In the genomic region with DNA sequence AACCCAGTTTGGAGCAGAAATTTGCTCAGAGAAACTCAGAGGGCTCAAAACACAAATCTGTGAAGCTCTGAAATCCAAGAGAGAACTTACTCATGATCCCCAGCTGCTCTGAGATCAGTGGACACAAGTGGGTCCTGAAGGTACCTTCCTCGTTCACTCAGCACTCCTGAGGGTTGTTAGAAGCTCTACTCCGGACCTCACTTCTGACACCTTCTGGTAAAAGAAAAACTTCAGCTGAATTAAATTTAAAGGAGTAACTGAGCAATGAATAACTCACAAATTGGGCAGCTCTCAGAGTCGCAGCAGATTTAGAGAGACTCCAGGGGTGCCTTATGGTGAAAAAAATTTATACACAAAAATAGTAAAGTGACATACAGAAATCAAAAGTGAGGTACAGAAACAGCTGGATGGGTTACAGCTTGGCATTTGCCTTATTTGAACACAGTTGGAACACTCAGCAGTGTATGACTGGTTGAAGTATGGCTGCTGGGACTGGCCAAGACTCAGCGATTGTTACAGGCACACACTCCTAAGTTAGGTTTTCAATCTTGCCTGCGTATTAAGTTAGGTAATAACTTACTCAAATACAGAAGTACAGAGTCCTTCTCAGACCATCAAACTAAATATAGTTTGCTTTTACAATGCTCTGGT, we compare ENCODE assay signal across 10 cellular contexts. TPM values are rescaled to one million over a fixed set of nuclear protein-coding genes. Genes with fewer than 3 reads are reported as not detected.
DNase-seq lines count a peak whose midpoint lies in the region; ATAC-seq, FAIRE-seq and TF ChIP-seq lines count a peak whose summit lies in the region.
"Had no signal": no experiment of that assay in that cellular context is flagged by ENCODE, and none has a peak within 500 bp of the region (broad histone marks: within the 10 kb centered on the region; RNA-seq: fewer than 3 reads in every experiment).

No MANE protein-coding gene starts in this region.

- CTCF ChIA-PET in Calu3 (lab: Charles Lee), result interaction anchor here (1.1 to 1.4 kb wide), 2 partner anchors 57 to 77 kb away, joined by 4 to 11 read pairs; no protein-coding TSS in a partner anchor
- CTCF ChIA-PET in T-cell (lab: Charles Lee), result interaction anchor here (0.7 kb wide), 2 partner anchors 63 to 505 kb away, joined by 3 to 4 read pairs; no protein-coding TSS in a partner anchor

- no peak for TF ChIP-seq CTCF in Calu3 (IDR thresholded peaks at IDR 0.05; ENCODE audit: unreplicated experiment)

- H3K36me3 Mint-ChIP-seq in Calu3 (ENCODE audit: insufficient read depth, unreplicated experiment) (no peaks in the 10 kb centered on the region), T-cell (no peaks in the 10 kb centered on the region)

- H3K27ac Mint-ChIP-seq in Calu3 (ENCODE audit: unreplicated experiment) (no peak overlapping the region), T-cell (peak overlapping the region in 1 of 2 donors; percentile 39)

- intact Hi-C loops in Calu3 (cut with micrococcal nuclease; ENCODE audit: unreplicated experiment), result loop anchor here (1.0 to 10.0 kb wide), 2 partner anchors 77 to 161 kb away; no protein-coding TSS in a partner anchor

- no peak for TF ChIP-seq POLR2A in H54 (IDR thresholded peaks at IDR 0.05; ENCODE audit: low read depth, low read length)

- H3K27me3 Mint-ChIP-seq in Calu3 (ENCODE audit: unreplicated experiment) (no peaks in the 10 kb centered on the region), T-cell (no peaks in the 10 kb centered on the region)

- POLR2A ChIA-PET in T-cell (lab: Charles Lee), result interaction anchor here in 1 of 2 donors (0.6 kb wide), 1 partner anchor 94 kb away, joined by 4 read pairs; no protein-coding TSS in a partner anchor

- H3K9me3 Mint-ChIP-seq in Calu3 (ENCODE audit: low read depth, unreplicated experiment) (peaks cover 3% of the 10 kb centered on the region), T-cell (peaks cover 1 to 7% (median 3%) of the 10 kb centered on the region in 3 donors)

- H3K4me3 Mint-ChIP-seq in Calu3 (ENCODE audit: low read depth, unreplicated experiment) (no peak overlapping the region), T-cell (no peak overlapping the region)

- H3K4me1 Mint-ChIP-seq in Calu3 (ENCODE audit: low read depth, unreplicated experiment), result peaks cover 14% of the 10 kb centered on the region
- H3K4me1 Mint-ChIP-seq in T-cell, result peaks cover 16 to 22% (median 20%) of the 10 kb centered on the region in 3 donors

- ATAC-seq in T-cell (replicated peaks in 1 of 4) (peak in 3 of 4 experiments; percentile 33 to 64 (median 63)), GM21515 (IDR thresholded peaks at IDR 0.05; ENCODE audit: unreplicated experiment) (no peak), GM21528 (IDR thresholded peaks at IDR 0.05; ENCODE audit: low FRiP score, unreplicated experiment) (no peak)

- FAIRE-seq in H54 (lab: Jason Lieb, UNC), result peak; percentile 89

- DNase-seq in Calu3, result peak; percentile 7
- no peak for DNase-seq in H54 (ENCODE audit: insufficient read length, low spot score)
- DNase-seq in T-cell, result peak in 1 of 34 experiments; percentile 2
- peak; percentile 30 for DNase-seq in iPS-NIHi7 (ENCODE audit: extremely low spot score)
- DNase-seq in SW480 (ENCODE audit: low spot score), result no peak
- DNase-seq in SHP77 treated with DMSO at 0.1 percent for 48 hours (lab: John Stamatoyannopoulos, UW), result no peak

- no TSS peak for BruUV-seq in Calu3 (replicated peaks; lab: Mats Ljungman, UMichigan)

RNA-seq across cellular contexts. Expression of a gene that starts 32.5 kb away (rescaled TPM):
- 0.44 and 0.54 TPM in 2 replicates for total RNA-seq in Calu3 (2022)
- total RNA-seq in T-cell, result not detected
- total RNA-seq: esophagus muscularis mucosa, skeletal muscle tissue had no signal

RNA-seq across cellular contexts. Expression of a gene that starts 40.8 kb away (rescaled TPM):
- 2.2 and 2.4 TPM in 2 replicates for total RNA-seq in Calu3 (2022)
- 1 to 10 TPM in 3 of 5 donors, under 1 TPM in 2; 0.86 to 4.6 (median 4.5) TPM for total RNA-seq in T-cell
- total RNA-seq: esophagus muscularis mucosa, skeletal muscle tissue had no signal

Comparison
In these comparisons a context has a peak if more than half of its experiments do, and no peak if none do; other contexts are left out.
1. DNase-seq: peak in Calu3 (single experiment) and iPS-NIHi7 (single experiment); none in H54 (single experiment), SW480 (single experiment) and SHP77 treated with DMSO at 0.1 percent for 48 hours (single experiment).
2. ATAC-seq: peak in T-cell (3 of 4); none in GM21515 (single experiment) and GM21528 (single experiment).